In the genomic region with DNA sequence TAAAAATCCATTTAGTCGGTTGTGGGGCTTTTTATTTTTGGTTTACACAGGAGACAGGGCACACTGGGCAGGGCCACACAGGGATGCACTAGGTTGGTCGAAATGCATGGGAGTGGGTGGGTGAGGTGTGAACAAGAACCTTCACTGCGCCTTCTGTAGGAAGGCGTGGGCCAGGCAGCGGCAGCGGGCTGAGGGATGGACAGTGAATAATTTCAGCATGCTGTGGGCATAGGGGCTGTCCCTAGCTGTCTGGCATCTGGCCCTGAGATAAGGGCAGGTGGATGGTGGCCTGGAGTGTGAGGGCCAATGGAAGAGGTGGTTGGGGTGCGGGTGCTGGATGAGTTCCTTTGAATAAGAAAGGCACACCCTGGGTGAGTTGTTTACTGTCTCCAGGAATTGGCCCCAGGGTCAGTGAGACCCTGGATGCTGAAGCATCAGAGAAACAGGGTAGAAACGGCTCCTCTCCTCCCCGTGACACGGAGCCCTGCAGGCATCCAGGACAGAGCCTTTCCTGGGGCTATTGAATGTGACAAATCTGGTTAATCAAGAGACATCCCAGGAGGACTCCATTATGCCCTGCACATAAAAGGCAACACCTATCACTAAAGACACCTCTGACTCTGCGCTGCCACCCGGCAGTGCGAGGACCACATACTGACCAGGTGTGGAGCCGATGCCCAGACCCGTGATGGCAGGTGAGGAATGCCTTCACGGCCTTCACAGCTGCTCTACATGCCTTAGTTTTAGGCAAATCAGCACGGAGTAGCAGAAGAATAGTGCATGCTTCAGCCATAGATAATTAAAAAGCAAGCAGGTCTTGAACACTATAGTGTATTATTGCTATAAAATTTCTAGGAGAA, we compare ENCODE assay signal across 19 cellular contexts.
"Had no signal": no experiment of that assay in that cellular context is flagged by ENCODE, and none has a peak within 500 bp of the region (broad histone marks: within the 10 kb centered on the region; RNA-seq: fewer than 3 reads in every experiment).

No MANE protein-coding gene starts in this region.

- H3K4me3 Mint-ChIP-seq: activated naive CD8-positive, alpha-beta T cell treated with anti-CD3 and anti-CD28 coated beads, Interleukin-2, amount 10 ng/mL, durations not matched to agents 7 days and 5 days; activated T-helper 1 cell treated with anti-CD3 and anti-CD28 coated beads, Interleukin-12 subunit alpha, Interleukin-12 subunit beta, Interleukin-2, Interleukin-4 antibody, amounts not matched to agents 30 ng/mL and 10 ng/mL and 1 ng/mL, durations not matched to agents 14 hours and 24 hours and 36 hours; stimulated activated naive CD8-positive, alpha-beta T cell treated with anti-CD3 and anti-CD28 coated beads, Interleukin-15, Interleukin-2, amounts not matched to agents 100 ng/mL and 50 ng/mL, for 24 hours; T-helper 1 cell treated with Interleukin-12 subunit alpha and Interleukin-12 subunit beta and Interleukin-4 antibody, amounts not matched to agents 30 μg/mL and 1 μg/mL, for 36 hours had no signal

- H3K27me3 ChIP-seq: body of pancreas, foreskin keratinocyte, tibial nerve, vagina had no signal

- H3K36me3 ChIP-seq: left ventricle myocardium inferior, tibial nerve, vagina had no signal

- H3K27me3 Mint-ChIP-seq: stimulated activated naive CD8-positive, alpha-beta T cell treated with anti-CD3 and anti-CD28 coated beads, Interleukin-15, Interleukin-2, amounts not matched to agents 100 ng/mL and 50 ng/mL, for 24 hours had no signal

- H3K27ac Mint-ChIP-seq: activated naive CD8-positive, alpha-beta T cell treated with anti-CD3 and anti-CD28 coated beads, Interleukin-2, amount 10 ng/mL, durations not matched to agents 7 days and 5 days; activated T-helper 1 cell treated with anti-CD3 and anti-CD28 coated beads, Interleukin-12 subunit alpha, Interleukin-12 subunit beta, Interleukin-2, Interleukin-4 antibody, amounts not matched to agents 30 ng/mL and 10 ng/mL and 1 ng/mL, durations not matched to agents 14 hours and 24 hours and 36 hours; progenitor cell of endocrine pancreas; stimulated activated naive CD8-positive, alpha-beta T cell treated with anti-CD3 and anti-CD28 coated beads, Interleukin-15, Interleukin-2, amounts not matched to agents 100 ng/mL and 50 ng/mL, for 24 hours; T-helper 1 cell treated with Interleukin-12 subunit alpha and Interleukin-12 subunit beta and Interleukin-4 antibody, amounts not matched to agents 30 μg/mL and 1 μg/mL, for 36 hours had no signal

- DNase-seq: activated CD4-positive, CD25-positive, alpha-beta regulatory T cell treated with anti-CD3 and anti-CD28 coated beads, Interleukin-2, amount 50 U/mL, for 72 hours; activated CD8-positive, alpha-beta memory T cell treated with anti-CD3 and anti-CD28 coated beads for 24 hours; activated naive CD4-positive, alpha-beta T cell treated with Interleukin-2 at 50 U/mL for 16 hours; activated naive CD8-positive, alpha-beta T cell treated with anti-CD3 and anti-CD28 coated beads, Interleukin-2, amount 10 ng/mL, durations not matched to agents 7 days and 5 days; amygdala; body of pancreas; dermis blood vessel endothelial cell; effector memory CD4-positive, alpha-beta T cell; foreskin keratinocyte; kidney glomerular epithelial cell; left ventricle myocardium inferior; mammary epithelial cell; stimulated activated CD4-positive, alpha-beta T cell treated with anti-CD3 and anti-CD28 coated beads, Interleukin-2, amount 100 ng/mL, for 24 hours had no signal

- H3K4me1 ChIP-seq: body of pancreas, foreskin keratinocyte, tibial nerve, vagina had no signal

- H3K4me3 ChIP-seq: body of pancreas, left ventricle myocardium inferior, tibial nerve, vagina had no signal

- H3K9me3 ChIP-seq: vagina had no signal

- ATAC-seq: body of pancreas, foreskin keratinocyte had no signal

- H3K4me1 Mint-ChIP-seq: activated naive CD8-positive, alpha-beta T cell treated with anti-CD3 and anti-CD28 coated beads, Interleukin-2, amount 10 ng/mL, durations not matched to agents 7 days and 5 days had no signal

- H3K27ac ChIP-seq: body of pancreas, foreskin keratinocyte, left ventricle myocardium inferior, tibial nerve, vagina had no signal

- H3K9me3 Mint-ChIP-seq: activated T-helper 1 cell treated with anti-CD3 and anti-CD28 coated beads, Interleukin-12 subunit alpha, Interleukin-12 subunit beta, Interleukin-2, Interleukin-4 antibody, amounts not matched to agents 30 ng/mL and 10 ng/mL and 1 ng/mL, durations not matched to agents 14 hours and 24 hours and 36 hours; T-helper 1 cell treated with Interleukin-12 subunit alpha and Interleukin-12 subunit beta and Interleukin-4 antibody, amounts not matched to agents 30 μg/mL and 1 μg/mL, for 36 hours had no signal
